Comparison of ENCODE assay signal across 29 cellular contexts in the genomic region with DNA sequence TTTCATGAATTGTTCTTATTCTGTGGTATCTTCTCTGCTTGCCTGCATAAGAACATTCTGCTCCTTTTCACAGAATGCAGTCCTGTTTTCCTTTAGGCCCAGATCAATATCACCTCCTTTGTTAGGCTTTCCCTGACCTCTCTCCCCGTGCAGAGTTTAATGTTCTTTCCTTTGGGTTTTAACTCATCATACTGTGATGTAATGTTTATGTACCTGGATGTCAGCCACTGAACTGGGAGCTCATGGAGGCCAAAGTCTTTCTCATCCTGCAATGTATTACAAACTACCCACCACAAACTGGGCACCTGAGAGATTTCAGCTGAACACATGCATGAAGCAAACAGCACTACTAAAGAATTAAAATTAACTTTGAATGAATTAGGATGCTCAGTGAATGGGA.
"Had no signal": no experiment of that assay in that cellular context is flagged by ENCODE, and none has a peak within 500 bp of the region (broad histone marks: within the 10 kb centered on the region; RNA-seq: fewer than 3 reads in every experiment).

No MANE protein-coding gene starts in this region.

- DNase-seq: activated CD4-positive, alpha-beta T cell treated with anti-CD3 and anti-CD28 coated beads for 48 hours; activated CD4-positive, alpha-beta T cell treated with anti-CD3 and anti-CD28 coated beads, Interleukin-2, amount 50 U/mL, for 4 hours; activated CD4-positive, CD25-positive, alpha-beta regulatory T cell treated with anti-CD3 and anti-CD28 coated beads, Interleukin-2, amount 50 U/mL, for 72 hours; activated CD8-positive, alpha-beta memory T cell treated with anti-CD3 and anti-CD28 coated beads, Interleukin-2, amount 50 U/mL, for 48 hours; activated CD8-positive, alpha-beta T cell treated with anti-CD3 and anti-CD28 coated beads, Interleukin-2, amount 10 ng/mL, durations not matched to agents 7 days and 5 days; activated naive CD4-positive, alpha-beta T cell treated with anti-CD3 and anti-CD28 coated beads, Interleukin-2, amount 50 U/mL, for 16 hours; activated naive CD8-positive, alpha-beta T cell treated with anti-CD3 and anti-CD28 coated beads, Interleukin-2, amount 10 ng/mL, durations not matched to agents 7 days and 5 days; activated T-cell treated with anti-CD3 and anti-CD28 coated beads, Interleukin-2, amount 50 U/mL, for 1 hour; adrenal gland; anterior cingulate cortex; central memory CD4-positive, alpha-beta T cell; NCI-H1092; NCI-H1417 treated with DMSO at 0.1 percent for 48 hours; NCI-H1694; NCI-H2029 treated with DMSO at 0.1 percent for 48 hours; NCI-H2227 treated with DMSO at 0.1 percent for 48 hours; NCI-H446 treated with DMSO at 0.1 percent for 48 hours; NCI-H524 treated with DMSO at 0.1 percent for 48 hours; NCI-H748 treated with DMSO at 0.1 percent for 48 hours; NK-92 treated with Interleukin-12 subunit alpha and Interleukin-12 subunit beta, amount 100 ng/mL, for 24 hours; OCI-M1; SHP77; SW 1271 had no signal

- H3K27me3 ChIP-seq: adrenal gland, SJSA1 had no signal

- H3K36me3 ChIP-seq: adrenal gland, SJSA1 had no signal

- ATAC-seq: activated CD8-positive, alpha-beta T cell treated with anti-CD3 and anti-CD28 coated beads, Interleukin-2, amount 10 ng/mL, durations not matched to agents 7 days and 5 days; Panc1; SK-N-SH treated with all-trans-retinoic acid at 6 μM for 48 hours; WTC11 had no signal

- H3K9me3 ChIP-seq: adrenal gland, SJSA1 had no signal

- H3K9me3 Mint-ChIP-seq: activated naive CD8-positive, alpha-beta T cell treated with anti-CD3 and anti-CD28 coated beads, Interleukin-2, amount 10 ng/mL, durations not matched to agents 7 days and 5 days; T-helper 2 cell treated with Interferon-gamma antibody and Interleukin-4, amounts not matched to agents 5 μg/mL and 100 μg/mL, for 36 hours; WTC11 had no signal

- H3K4me3 Mint-ChIP-seq: activated CD8-positive, alpha-beta T cell treated with anti-CD3 and anti-CD28 coated beads, Interleukin-2, amount 10 ng/mL, durations not matched to agents 7 days and 5 days; activated naive CD8-positive, alpha-beta T cell treated with anti-CD3 and anti-CD28 coated beads, Interleukin-2, amount 10 ng/mL, durations not matched to agents 7 days and 5 days; T-helper 2 cell treated with Interferon-gamma antibody and Interleukin-4, amounts not matched to agents 5 μg/mL and 100 μg/mL, for 36 hours; WTC11 had no signal

- H3K4me1 ChIP-seq: adrenal gland, SJSA1 had no signal

- H3K4me1 Mint-ChIP-seq: activated naive CD8-positive, alpha-beta T cell treated with anti-CD3 and anti-CD28 coated beads, Interleukin-2, amount 10 ng/mL, durations not matched to agents 7 days and 5 days had no signal

- H3K27ac ChIP-seq: adrenal gland, RWPE1, SJSA1 had no signal

- H3K4me3 ChIP-seq: adrenal gland, SJSA1 had no signal

- H3K27ac Mint-ChIP-seq: activated CD8-positive, alpha-beta T cell treated with anti-CD3 and anti-CD28 coated beads, Interleukin-2, amount 10 ng/mL, durations not matched to agents 7 days and 5 days; activated naive CD8-positive, alpha-beta T cell treated with anti-CD3 and anti-CD28 coated beads, Interleukin-2, amount 10 ng/mL, durations not matched to agents 7 days and 5 days; T-helper 2 cell treated with Interferon-gamma antibody and Interleukin-4, amounts not matched to agents 5 μg/mL and 100 μg/mL, for 36 hours; WTC11 had no signal
